8 cellular contexts compared by ENCODE assay signal in the genomic region with DNA sequence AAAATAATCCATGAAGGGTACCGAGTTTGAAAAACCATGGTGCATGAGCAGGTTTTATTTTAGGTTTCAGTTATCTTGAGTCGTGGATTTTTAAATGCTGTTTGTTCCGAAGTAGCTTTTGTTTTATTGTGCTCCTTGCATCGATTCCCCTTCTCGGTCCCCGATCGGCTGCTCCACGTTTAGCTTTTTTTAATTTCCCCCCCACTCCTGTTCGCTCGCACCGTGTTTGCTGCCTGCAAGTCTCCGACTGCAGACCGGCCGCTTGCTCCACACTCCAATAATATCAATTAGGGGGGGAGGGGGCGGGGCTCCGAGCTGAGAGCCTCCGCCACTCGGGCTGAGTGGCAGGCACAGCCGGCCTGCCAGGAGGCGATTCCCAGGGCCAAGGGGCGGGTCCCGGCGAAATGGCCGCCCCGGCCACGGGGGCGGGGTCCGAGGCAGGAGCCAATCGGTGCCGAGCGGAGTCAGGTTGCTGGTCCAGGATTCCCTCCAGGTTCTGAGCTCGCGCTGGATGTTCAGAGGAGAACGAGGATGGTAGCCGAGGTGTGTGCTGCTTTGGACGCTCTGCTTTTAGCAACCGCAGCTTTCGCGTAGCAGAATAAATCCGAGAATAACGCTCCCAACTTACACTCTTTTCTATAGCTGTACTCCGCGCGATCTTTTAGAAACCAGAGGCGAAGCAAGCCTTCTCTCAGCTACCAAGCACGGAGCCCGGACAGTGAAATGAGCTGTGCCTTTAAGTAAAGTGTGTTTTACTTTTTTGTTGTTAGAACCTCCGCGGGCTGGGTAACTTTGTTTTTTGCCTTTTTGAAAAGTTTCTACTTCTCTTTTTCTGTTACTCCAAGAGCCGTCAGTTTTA. TPM values are rescaled to one million over a fixed set of nuclear protein-coding genes. Genes with fewer than 3 reads are reported as not detected.
DNase-seq lines count a peak whose midpoint lies in the region; ATAC-seq and TF ChIP-seq lines count a peak whose summit lies in the region.

Gene EPHA7, minus strand, starts transcription at position 256 of the 859 bp plus-strand sequence. Its CDS starts 218 bp downstream, at position 38.

- H3K36me3 ChIP-seq in gastroesophageal sphincter (no peaks in the 10 kb centered on the region), thoracic aorta (no peaks in the 10 kb centered on the region)

- DNase-seq in CD1c-positive myeloid dendritic cell (ENCODE audit: extremely low spot score), result peak; percentile 49
- DNase-seq in NCI-H446 treated with DMSO at 0.1 percent for 48 hours (lab: John Stamatoyannopoulos, UW), result peak; percentile 97
- DNase-seq in activated naive CD4-positive, alpha-beta T cell treated with anti-CD3 and anti-CD28 coated beads, Interleukin-2, amount 50 U/mL, for 16 hours, result peak; percentile 29
- DNase-seq in natural killer cell, result no peak
- peak; percentile 53 for DNase-seq in thoracic aorta (ENCODE audit: low spot score)

- H3K4me3 ChIP-seq in gastroesophageal sphincter, result peak within 1 kb of the TSS; percentile 75 to 82
- H3K4me3 ChIP-seq in thoracic aorta, result peak within 1 kb of the TSS; percentile 70

- H3K4me1 ChIP-seq in gastroesophageal sphincter, result peaks cover 0 to 57% (median 0%) of the 10 kb centered on the region in 3 donors
- H3K4me1 ChIP-seq in thoracic aorta (ENCODE audit: control insufficient read depth in 1 of 2, low read depth in 2 of 2), result peaks cover 20 to 30% of the 10 kb centered on the region in 2 donors

- peaks cover 12% of the 10 kb centered on the region for H3K27me3 ChIP-seq in gastroesophageal sphincter
- H3K27me3 ChIP-seq in thoracic aorta (replicated peaks; ENCODE audit: insufficient read depth), result peaks cover 28% of the 10 kb centered on the region

- peaks cover 0 to 6% of the 10 kb centered on the region in 2 donors for H3K4me1 Mint-ChIP-seq in natural killer cell

- 1 to 2% methylated on average over 21 to 27 of the region's 50 CpGs for WGBS in gastroesophageal sphincter (ENCODE audit: low coverage in 1 of 2), 2 donors

- H3K4me3 Mint-ChIP-seq in natural killer cell, result peak within 1 kb of the TSS; percentile 72

- peak; percentile 85 for ATAC-seq in GM19351 (IDR thresholded peaks at IDR 0.05; ENCODE audit: unreplicated experiment)
- peak; percentile 98 for ATAC-seq in HG03432 (IDR thresholded peaks at IDR 0.05; ENCODE audit: unreplicated experiment)
- peak; percentile 97 for ATAC-seq in gastroesophageal sphincter
- ATAC-seq in natural killer cell, result peak in 2 of 3 donors; percentile 49 to 73
- peak; percentile 73 for ATAC-seq in thoracic aorta (ENCODE audit: insufficient number of reproducible peaks, low FRiP score, low read depth)

- no peak for TF ChIP-seq EP300 in gastroesophageal sphincter (IDR thresholded peaks at IDR 0.05)

- peaks cover 16 to 35% of the 10 kb centered on the region in 2 donors for H3K27me3 Mint-ChIP-seq in natural killer cell (ENCODE audit: low read depth in 2 of 2)

- TF ChIP-seq POLR2A in gastroesophageal sphincter (IDR thresholded peaks at IDR 0.05), result peak; percentile 65 to 78

- H3K27ac Mint-ChIP-seq in natural killer cell, result no peak within 1 kb of the TSS

- H3K9me3 Mint-ChIP-seq in natural killer cell, result no peaks in the 10 kb centered on the region

- H3K9me3 ChIP-seq in gastroesophageal sphincter (no peaks in the 10 kb centered on the region), thoracic aorta (no peaks in the 10 kb centered on the region)

- H3K27ac ChIP-seq in gastroesophageal sphincter (peak within 1 kb of the TSS; percentile 67 to 91 (median 82)), thoracic aorta (no peak within 1 kb of the TSS)

- H3K36me3 Mint-ChIP-seq in natural killer cell, result peaks cover 7% of the 10 kb centered on the region

- intact Hi-C loops in natural killer cell (cut with micrococcal nuclease), result no loop called here

- TF ChIP-seq CTCF in gastroesophageal sphincter (IDR thresholded peaks at IDR 0.05) (no peak), natural killer cell (IDR thresholded peaks at IDR 0.05) (no peak), thoracic aorta (IDR thresholded peaks at IDR 0.05) (no peak)

RNA-seq across cellular contexts. Expression of gene EPHA7, which starts in this region (rescaled TPM):
- total RNA-seq in gastroesophageal sphincter, result 100 to 1,000 TPM in 3 of 4 donors, 10 to 100 TPM in 1; 71.6 to 210 (median 175) TPM
- not detected for total RNA-seq in natural killer cell
- 1 to 10 TPM in 1 of 2 donors, under 1 TPM in 1; 0.14 to 1.8 TPM for total RNA-seq in thoracic aorta

Comparison
In these comparisons a context has a peak if more than half of its experiments do, and no peak if none do; other contexts are left out.
1. RNA of gene EPHA7 (total RNA-seq): 71.6 to 210 TPM in gastroesophageal sphincter; 0.14 to 1.8 TPM in thoracic aorta and not detected in natural killer cell; every median in the first group is over 10 times any median in the second.
2. Peak in ATAC-seq in natural killer cell; RNA of the gene not detected or under 1 TPM.
3. H3K27ac ChIP-seq: peak in gastroesophageal sphincter (4 of 4); none in thoracic aorta (0 of 2).
4. Peak in every context shown above with its lines, with median percentiles within 50 percentile points of each other: ATAC-seq.